ENCODE assay signal across 8 cellular contexts in genomic region chr22:39317084-39317755, GRCh38. TPM values are rescaled to one million over a fixed set of nuclear protein-coding genes. Genes with fewer than 3 reads are reported as not detected.
DNase-seq lines count a peak whose midpoint lies in the region; ATAC-seq and TF ChIP-seq lines count a peak whose summit lies in the region.

No MANE protein-coding gene starts in this region.

- ATAC-seq in lower lobe of right lung (no peak), GM18868 (IDR thresholded peaks at IDR 0.05; ENCODE audit: unreplicated experiment) (no peak)

- peak overlapping the region; percentile 97 for H3K27ac ChIP-seq in lower lobe of right lung

- DNase-seq in COLO668 (lab: John Stamatoyannopoulos, UW; ENCODE audit: unreplicated experiment) (peak; percentile 19), KBM-7 (peak; percentile 38), astrocyte of the cerebellum (ENCODE audit: low read depth) (no peak), lower lobe of right lung (peak; percentile 28), DMS153 (lab: John Stamatoyannopoulos, UW) (no peak), MV-4-11 (lab: John Stamatoyannopoulos, UW) (no peak)
- DNase-seq in effector CD4-positive, alpha-beta T cell, result no peak

- H3K4me1 ChIP-seq in lower lobe of right lung, result peaks cover 55% of the 10 kb centered on the region

- H3K27me3 ChIP-seq in lower lobe of right lung (ENCODE audit: low read depth), result no peaks in the 10 kb centered on the region

- no peak for TF ChIP-seq CTCF in astrocyte of the cerebellum (IDR thresholded peaks at IDR 0.05; ENCODE audit: low read depth, low read length, missing control alignments)
- TF ChIP-seq CTCF in lower lobe of right lung (IDR thresholded peaks at IDR 0.05), result no peak

- H3K36me3 ChIP-seq in lower lobe of right lung, result peaks cover 60% of the 10 kb centered on the region

- H3K4me3 ChIP-seq in astrocyte of the cerebellum (ENCODE audit: low read depth, low read length) (peak overlapping the region; percentile 88), lower lobe of right lung (peak overlapping the region; percentile 80)

- in situ Hi-C loops in KBM-7 (cut with MboI; ENCODE audit: low pct_unique_long_range_greater_than_20kb, low sequenced_read_pairs) (no loop called here), astrocyte of the cerebellum (cut with HindIII; ENCODE audit: low sequenced_read_pairs) (loop anchor here (5.0 kb wide), 1 partner anchor 80 kb away; no protein-coding TSS in a partner anchor)

- H3K9me3 ChIP-seq in lower lobe of right lung, result no peaks in the 10 kb centered on the region

- intact Hi-C loops in lower lobe of right lung (cut with DNase I), result loop anchor here (10.0 kb wide), 1 partner anchor 142 kb away; no protein-coding TSS in a partner anchor

RNA-seq across cellular contexts. Expression of gene RPL3, which starts 2.2 kb away (rescaled TPM):
- 1,467 TPM for total RNA-seq in lower lobe of right lung

RNA-seq across cellular contexts. Expression of gene SYNGR1, which starts 32.6 kb away (rescaled TPM):
- 13.4 TPM for total RNA-seq in lower lobe of right lung

Comparison
In these comparisons a context has a peak if more than half of its experiments do, and no peak if none do; other contexts are left out.
1. DNase-seq: peak in COLO668 (single experiment), KBM-7 (single experiment) and lower lobe of right lung (single experiment); none in astrocyte of the cerebellum (single experiment), effector CD4-positive, alpha-beta T cell (single experiment), DMS153 (single experiment) and MV-4-11 (single experiment).